Comparison of ENCODE assay signal across 8 cellular contexts in the genomic region with DNA sequence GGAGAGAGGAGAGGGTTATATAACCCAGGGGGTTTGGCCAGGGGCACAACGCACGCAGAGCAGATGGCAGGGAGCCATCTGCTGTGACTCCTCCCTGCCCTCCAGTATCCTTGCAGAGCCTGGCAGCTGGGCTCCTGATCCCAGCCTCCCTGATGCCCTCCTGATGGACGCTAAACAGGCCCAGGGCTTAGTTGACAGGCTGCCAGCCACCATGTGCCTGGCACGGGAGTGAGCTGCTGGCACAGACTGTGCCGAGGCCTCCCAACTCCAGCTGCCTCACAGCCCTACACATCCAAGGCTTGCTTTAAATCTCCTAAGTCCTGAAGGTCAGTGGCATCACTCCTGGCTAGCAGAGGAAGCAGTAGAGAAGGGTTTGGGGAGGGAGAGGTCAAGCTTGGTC. TPM values are rescaled to one million over a fixed set of nuclear protein-coding genes. Genes with fewer than 3 reads are reported as not detected.
DNase-seq lines count a peak whose midpoint lies in the region; ATAC-seq, FAIRE-seq and TF ChIP-seq lines count a peak whose summit lies in the region.

No MANE protein-coding gene starts in this region.

- peaks cover 6% of the 10 kb centered on the region for H3K36me3 Mint-ChIP-seq in activated naive CD4-positive, alpha-beta T cell treated with anti-CD3 and anti-CD28 coated beads, Interleukin-2, amount 50 U/mL, for 24 hours
- H3K36me3 Mint-ChIP-seq in astrocyte (ENCODE audit: low read depth, unreplicated experiment): peaks cover 16% of the 10 kb centered on the region

- H3K27ac Mint-ChIP-seq in activated naive CD4-positive, alpha-beta T cell treated with anti-CD3 and anti-CD28 coated beads, Interleukin-2, amount 50 U/mL, for 24 hours: no peak overlapping the region
- H3K27ac Mint-ChIP-seq in astrocyte (ENCODE audit: unreplicated experiment): peak overlapping the region; percentile 41

- H4K20me1 ChIP-seq in astrocyte (ENCODE audit: insufficient read depth, low read length): peaks cover 7% of the 10 kb centered on the region
- H4K20me1 ChIP-seq in HepG2 (ENCODE audit: insufficient read depth, low read length): no peaks in the 10 kb centered on the region

- FAIRE-seq in astrocyte (lab: Jason Lieb, UNC) (no peak), HepG2 (lab: Jason Lieb, UNC) (no peak)

- H3K9me3 Mint-ChIP-seq in activated naive CD4-positive, alpha-beta T cell treated with anti-CD3 and anti-CD28 coated beads, Interleukin-2, amount 50 U/mL, for 24 hours: no peaks in the 10 kb centered on the region
- H3K9me3 Mint-ChIP-seq in astrocyte (ENCODE audit: unreplicated experiment): no peaks in the 10 kb centered on the region

- H3K27ac ChIP-seq in astrocyte (ENCODE audit: low read depth, low read length): no peak overlapping the region
- peak overlapping the region; percentile 91 for H3K27ac ChIP-seq in HepG2 (ENCODE audit: extremely low read length, insufficient read depth, low read length)
- peak overlapping the region; percentile 93 for H3K27ac ChIP-seq in suprapubic skin
- no peak overlapping the region for H3K27ac ChIP-seq in SJCRH30

- no peak for TF ChIP-seq RAD21 in HepG2 (CRISPR knock-in tag; IDR thresholded peaks at IDR 0.05)

- H3K4me1 ChIP-seq in astrocyte (ENCODE audit: insufficient read depth, low read length) (peaks cover 15% of the 10 kb centered on the region), HepG2 (ENCODE audit: insufficient read depth, low read length) (peaks cover 38% of the 10 kb centered on the region), suprapubic skin (peaks cover 32% of the 10 kb centered on the region), SJCRH30 (peaks cover 11% of the 10 kb centered on the region; the same call in 1 of the 2 replicates)

- no peak for DNase-seq in activated naive CD4-positive, alpha-beta T cell treated with Interleukin-2 at 50 U/mL for 16 hours
- DNase-seq in astrocyte (ENCODE audit: low read depth): no peak
- DNase-seq in HepG2 (ENCODE audit: low spot score): no peak
- DNase-seq in suprapubic skin (ENCODE audit: low spot score in 2 of 2): no peak
- DNase-seq in SJCRH30: no peak
- DNase-seq in NOMO-1 treated with dmso at 0.1 percent for 144 hours (lab: John Stamatoyannopoulos, UW; ENCODE audit: unreplicated experiment): no peak

- H3K9me3 ChIP-seq in astrocyte (ENCODE audit: insufficient read depth, low read depth, low read length): no peaks in the 10 kb centered on the region
- H3K9me3 ChIP-seq in HepG2 (ENCODE audit: low read length): no peaks in the 10 kb centered on the region
- H3K9me3 ChIP-seq in suprapubic skin: no peaks in the 10 kb centered on the region
- no peaks in the 10 kb centered on the region for H3K9me3 ChIP-seq in SJCRH30 (replicated peaks)

- H3K79me2 ChIP-seq in astrocyte (ENCODE audit: insufficient read depth, low read length) (peaks cover 20% of the 10 kb centered on the region), HepG2 (ENCODE audit: insufficient read depth, low read length) (peaks cover 17% of the 10 kb centered on the region)

- intact Hi-C loops in HepG2 (cut with micrococcal nuclease; ENCODE audit: unreplicated experiment): no loop called here

- H3K27me3 Mint-ChIP-seq in activated naive CD4-positive, alpha-beta T cell treated with anti-CD3 and anti-CD28 coated beads, Interleukin-2, amount 50 U/mL, for 24 hours: no peaks in the 10 kb centered on the region
- peaks cover 1% of the 10 kb centered on the region for H3K27me3 Mint-ChIP-seq in astrocyte (ENCODE audit: low read depth, unreplicated experiment)

- CTCF ChIA-PET in HepG2 (lab: Yijun Ruan, JAX; ENCODE audit: low intra/inter-chr PET ratio, low total read pairs): no interaction called here

- TF ChIP-seq POLR2A in HepG2 (IDR thresholded peaks at IDR 0.05; ENCODE audit: insufficient read depth in 1 of 2, low read depth in 2 of 2, low read length in 2 of 2) (no peak), suprapubic skin (IDR thresholded peaks at IDR 0.05) (no peak)

- BruUV-seq in HepG2 (replicated peaks; lab: Mats Ljungman, UMichigan): no TSS peak

- 68% methylated on average over 4 of the region's 5 CpGs for WGBS in HepG2 (ENCODE audit: low lambda C conversion rate)
- WGBS in suprapubic skin: 5% methylated on average over 4 of the region's 5 CpGs

- H3K4me1 Mint-ChIP-seq in activated naive CD4-positive, alpha-beta T cell treated with anti-CD3 and anti-CD28 coated beads, Interleukin-2, amount 50 U/mL, for 24 hours: peaks cover 23% of the 10 kb centered on the region
- peaks cover 4% of the 10 kb centered on the region for H3K4me1 Mint-ChIP-seq in astrocyte (ENCODE audit: low read depth, unreplicated experiment)

- POLR2A ChIA-PET in HepG2 (lab: Yijun Ruan, JAX): interaction anchor here (1.6 to 2.6 kb wide), 3 partner anchors 8 to 15 kb away, joined by 9 to 19 read pairs (median 13); no protein-coding TSS in a partner anchor

- in situ Hi-C loops in HepG2 (cut with HindIII; ENCODE audit: extremely low pct_ligation_motif_present, low pct_unique_long_range_greater_than_20kb): no loop called here

- H3K27me3 ChIP-seq in astrocyte (ENCODE audit: insufficient read depth, low read length) (no peaks in the 10 kb centered on the region), HepG2 (ENCODE audit: control insufficient read depth in 1 of 2, insufficient read depth in 2 of 2, low read length in 2 of 2) (no peaks in the 10 kb centered on the region; a peak in 1 of 5 replicates), suprapubic skin (no peaks in the 10 kb centered on the region), SJCRH30 (no peaks in the 10 kb centered on the region)

- H3K9ac ChIP-seq in astrocyte (ENCODE audit: low read length) (peak overlapping the region; percentile 88), HepG2 (ENCODE audit: insufficient read depth, low read depth, low read length) (peak overlapping the region; percentile 87)

- H2AFZ ChIP-seq in astrocyte (ENCODE audit: low read depth, low read length) (no peak overlapping the region), HepG2 (ENCODE audit: low read length) (no peak overlapping the region)

- H3K4me2 ChIP-seq in astrocyte (ENCODE audit: low read length) (peak overlapping the region; percentile 98), HepG2 (ENCODE audit: low read depth, low read length) (peak overlapping the region; percentile 91)

- H3K36me3 ChIP-seq in astrocyte (ENCODE audit: insufficient read depth, low read length) (peaks cover under 1% of the 10 kb centered on the region), HepG2 (replicated peaks in 1 of 2; ENCODE audit: control insufficient read depth in 1 of 2, insufficient read depth in 2 of 2, low read length in 2 of 2) (peaks cover 15 to 24% of the 10 kb centered on the region in 2 experiments), suprapubic skin (peaks cover 40% of the 10 kb centered on the region), SJCRH30 (peaks cover 25% of the 10 kb centered on the region)

- ATAC-seq in HepG2 (no peak), GM19023 (IDR thresholded peaks at IDR 0.05; ENCODE audit: unreplicated experiment) (no peak)

- no peak overlapping the region for H3K4me3 ChIP-seq in astrocyte (ENCODE audit: insufficient read depth, low read depth, low read length)
- peak overlapping the region; percentile 75 to 89 (median 79) for H3K4me3 ChIP-seq in HepG2 (replicated peaks in 1 of 3; ENCODE audit: insufficient read depth in 1 of 3, low read depth in 2 of 3, low read length in 3 of 3)
- peak overlapping the region; percentile 83 for H3K4me3 ChIP-seq in suprapubic skin
- H3K4me3 ChIP-seq in SJCRH30: no peak overlapping the region

- TF ChIP-seq EP300 in HepG2 (IDR thresholded peaks at IDR 0.05; ENCODE audit: low read depth in 2 of 2, low read length in 2 of 2): no peak
- TF ChIP-seq EP300 in HepG2 (CRISPR knock-in tag; IDR thresholded peaks at IDR 0.05; ENCODE audit: borderline replicate concordance): no peak
- TF ChIP-seq EP300 in suprapubic skin (IDR thresholded peaks at IDR 0.05): no peak

- H3K4me3 Mint-ChIP-seq in activated naive CD4-positive, alpha-beta T cell treated with anti-CD3 and anti-CD28 coated beads, Interleukin-2, amount 50 U/mL, for 24 hours: peak overlapping the region; percentile 95
- H3K4me3 Mint-ChIP-seq in astrocyte (ENCODE audit: unreplicated experiment): peak overlapping the region; percentile 98

- no peak for TF ChIP-seq CTCF in astrocyte (IDR thresholded peaks at IDR 0.05; ENCODE audit: insufficient read depth, low read depth, low read length)
- TF ChIP-seq CTCF in HepG2 (CRISPR knock-in tag; IDR thresholded peaks at IDR 0.05): no peak
- TF ChIP-seq CTCF in suprapubic skin (IDR thresholded peaks at IDR 0.05): no peak

RNA-seq across cellular contexts. Expression of gene SYDE1, which starts 16.7 kb away (rescaled TPM):
- total RNA-seq in astrocyte (40.6 and 46.6 TPM in 2 replicates), HepG2 (2016; rRNA removed; fragmentation: Illumina TruSeq; extraction: Trizol) (3.8 and 4.3 TPM in 2 replicates), suprapubic skin (10 to 100 TPM in 1 of 4 donors, 1 to 10 TPM in 3; 3.8 to 17.8 (median 6.8) TPM)
- 1.7 and 2.6 TPM in 2 replicates for total RNA-seq in HepG2 (2016; cell fraction: cytosol; rRNA removed; fragmentation: Illumina TruSeq; extraction: Trizol; ENCODE audit: low read depth)
- 2.9 and 3.9 TPM in 2 replicates for total RNA-seq in HepG2 (2016; cell fraction: insoluble cytoplasmic fraction; rRNA removed; fragmentation: Illumina TruSeq; extraction: Trizol)
- total RNA-seq in HepG2 (2016; cell fraction: membrane; rRNA removed; fragmentation: Illumina TruSeq; extraction: Trizol): 4.0 and 4.4 TPM in 2 replicates
- 3.8 and 5.2 TPM in 2 replicates for total RNA-seq in HepG2 (2016; cell fraction: nucleus; rRNA removed; fragmentation: Illumina TruSeq; extraction: Trizol)
- 13.6 and 15.4 TPM in 2 replicates for polyA plus RNA-seq in HepG2 (2011; rRNA removed)
- 10.6 and 19.0 TPM in 2 replicates for polyA plus RNA-seq in HepG2 (2011; cell fraction: cytosol; rRNA removed)
- 31.3 and 42.4 TPM in 2 replicates for polyA plus RNA-seq in HepG2 (2011; cell fraction: nucleus; rRNA removed)
- 5.5 and 6.3 TPM in 2 replicates for polyA plus RNA-seq in HepG2 (2012)
- polyA plus RNA-seq in HepG2 (2016; cell fraction: cytosol; fragmentation: Illumina TruSeq; extraction: Trizol; ENCODE audit: low read depth): 1.5 TPM in 2 replicates
- polyA plus RNA-seq in HepG2 (2016; cell fraction: insoluble cytoplasmic fraction; fragmentation: Illumina TruSeq; extraction: Trizol; ENCODE audit: low read depth): 4.9 and 5.6 TPM in 2 replicates
- 3.5 and 4.0 TPM in 2 replicates for polyA plus RNA-seq in HepG2 (2016; cell fraction: membrane; fragmentation: Illumina TruSeq; extraction: Trizol; ENCODE audit: low read depth)
- polyA plus RNA-seq in HepG2 (2016; cell fraction: nucleus; fragmentation: Illumina TruSeq; extraction: Trizol; ENCODE audit: insufficient read depth, low read depth): 6.7 and 7.0 TPM in 2 replicates
- 37.7 and 42.8 TPM in 2 replicates for polyA minus RNA-seq in HepG2 (2011; rRNA and poly(A)+ RNA removed; ENCODE audit: low replicate concordance)
- 10.4 and 16.1 TPM in 2 replicates for polyA minus RNA-seq in HepG2 (2011; cell fraction: cytosol; rRNA and poly(A)+ RNA removed)
- 4.8 and 9.0 TPM in 2 replicates for polyA minus RNA-seq in HepG2 (2011; cell fraction: nucleus; rRNA and poly(A)+ RNA removed)
- 37.7 and 38.3 TPM in 2 replicates for total RNA-seq in SJCRH30 (2014; rRNA removed; shearing (Covaris generic))

RNA-seq across cellular contexts. Expression of gene OR1I1, which starts 41.9 kb away (rescaled TPM):
- not detected in 2 replicates for total RNA-seq in astrocyte
- not detected in 2 replicates for total RNA-seq in HepG2 (2016; rRNA removed; fragmentation: Illumina TruSeq; extraction: Trizol)
- total RNA-seq in HepG2 (2016; cell fraction: cytosol; rRNA removed; fragmentation: Illumina TruSeq; extraction: Trizol; ENCODE audit: low read depth): not detected in 2 replicates
- total RNA-seq in HepG2 (2016; cell fraction: insoluble cytoplasmic fraction; rRNA removed; fragmentation: Illumina TruSeq; extraction: Trizol): not detected in 2 replicates
- not detected in 2 replicates for total RNA-seq in HepG2 (2016; cell fraction: membrane; rRNA removed; fragmentation: Illumina TruSeq; extraction: Trizol)
- not detected in 2 replicates for total RNA-seq in HepG2 (2016; cell fraction: nucleus; rRNA removed; fragmentation: Illumina TruSeq; extraction: Trizol)
- polyA plus RNA-seq in HepG2 (2011; rRNA removed): not detected in 2 replicates
- polyA plus RNA-seq in HepG2 (2011; cell fraction: cytosol; rRNA removed): not detected in 2 replicates
- not detected in 2 replicates for polyA plus RNA-seq in HepG2 (2011; cell fraction: nucleus; rRNA removed)
- not detected in 2 replicates for polyA plus RNA-seq in HepG2 (2012)
- not detected in 2 replicates for polyA plus RNA-seq in HepG2 (2016; cell fraction: cytosol; fragmentation: Illumina TruSeq; extraction: Trizol; ENCODE audit: low read depth)
- not detected in 2 replicates for polyA plus RNA-seq in HepG2 (2016; cell fraction: insoluble cytoplasmic fraction; fragmentation: Illumina TruSeq; extraction: Trizol; ENCODE audit: low read depth)
- not detected in 2 replicates for polyA plus RNA-seq in HepG2 (2016; cell fraction: membrane; fragmentation: Illumina TruSeq; extraction: Trizol; ENCODE audit: low read depth)
- polyA plus RNA-seq in HepG2 (2016; cell fraction: nucleus; fragmentation: Illumina TruSeq; extraction: Trizol; ENCODE audit: insufficient read depth, low read depth): not detected in 2 replicates
- not detected in 2 replicates for polyA minus RNA-seq in HepG2 (2011; rRNA and poly(A)+ RNA removed; ENCODE audit: low replicate concordance)
- polyA minus RNA-seq in HepG2 (2011; cell fraction: cytosol; rRNA and poly(A)+ RNA removed): not detected in 2 replicates
- not detected in 2 replicates for polyA minus RNA-seq in HepG2 (2011; cell fraction: nucleus; rRNA and poly(A)+ RNA removed)
- not detected for total RNA-seq in suprapubic skin
- not detected in 2 replicates for total RNA-seq in SJCRH30 (2014; rRNA removed; shearing (Covaris generic))

Comparison
In these comparisons a context has a peak if more than half of its experiments do, and no peak if none do; other contexts are left out.
1. H3K27ac ChIP-seq: peak in HepG2 (single experiment) and suprapubic skin (single experiment); none in astrocyte (single experiment) and SJCRH30 (single experiment).
2. H3K4me3 ChIP-seq: peak in HepG2 (3 of 3) and suprapubic skin (single experiment); none in astrocyte (single experiment) and SJCRH30 (single experiment).